Comparison of ENCODE assay signal across 6 cellular contexts in the genomic region with DNA sequence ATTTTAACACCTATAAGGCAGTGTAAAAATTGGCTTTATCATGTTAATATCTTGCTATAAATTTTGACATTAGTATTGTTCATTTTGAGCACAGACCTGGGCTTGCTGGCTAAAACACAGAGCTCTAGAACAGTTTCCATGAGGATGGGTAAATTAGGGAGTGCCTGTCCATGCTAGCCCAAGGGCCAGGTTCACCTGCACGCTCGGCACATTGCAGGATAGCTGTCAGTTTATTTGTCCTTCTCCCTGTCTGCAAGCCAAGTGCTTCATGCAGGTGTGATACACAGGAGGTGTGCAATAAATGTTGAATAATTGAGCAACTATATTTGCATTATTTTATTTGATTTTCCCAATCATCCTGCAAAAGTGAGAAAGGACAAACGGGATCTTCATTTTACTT.
DNase-seq lines count a peak whose midpoint lies in the region; ATAC-seq and TF ChIP-seq lines count a peak whose summit lies in the region.
"Not testable (repeated sequence)": the region's sequence is repeated elsewhere in the genome, so short reads cannot be mapped to it uniquely, and the experiment has no call there.

No MANE protein-coding gene starts in this region.

- H3K27me3 Mint-ChIP-seq in activated CD4-positive, alpha-beta T cell treated with anti-CD3 and anti-CD28 coated beads, Interleukin-2, amount 10 ng/mL, durations not matched to agents 24 days and 14 days; chondrocyte (ENCODE audit: low read depth); osteocyte (ENCODE audit: unreplicated experiment): not testable (repeated sequence)

- not testable (repeated sequence) for H3K4me1 ChIP-seq in RWPE2 (ENCODE audit: insufficient read depth, poor library complexity, severe bottlenecking); right lobe of liver

- not testable (repeated sequence) for TF ChIP-seq POLR2A in right lobe of liver (IDR thresholded peaks at IDR 0.05)

- H3K36me3 ChIP-seq in RWPE2 (ENCODE audit: low read depth); right lobe of liver: not testable (repeated sequence)

- H3K4me1 Mint-ChIP-seq in activated CD4-positive, alpha-beta T cell treated with anti-CD3 and anti-CD28 coated beads, Interleukin-2, amount 10 ng/mL, durations not matched to agents 24 days and 14 days; chondrocyte (ENCODE audit: low read depth); osteocyte (ENCODE audit: unreplicated experiment): not testable (repeated sequence)

- intact Hi-C loops in activated CD4-positive, alpha-beta T cell treated with anti-CD3 and anti-CD28 coated beads, Interleukin-2, amount 10 ng/mL, durations not matched to agents 24 days and 14 days (cut with micrococcal nuclease); right lobe of liver (cut with DNase I): not testable (repeated sequence)

- H3K27ac Mint-ChIP-seq in activated CD4-positive, alpha-beta T cell treated with anti-CD3 and anti-CD28 coated beads, Interleukin-2, amount 10 ng/mL, durations not matched to agents 24 days and 14 days; chondrocyte (ENCODE audit: unreplicated experiment); osteocyte (ENCODE audit: unreplicated experiment): not testable (repeated sequence)

- not testable (repeated sequence) for H3K27ac ChIP-seq in RWPE2 (ENCODE audit: poor library complexity, severe bottlenecking); right lobe of liver

- H3K4me3 Mint-ChIP-seq in activated CD4-positive, alpha-beta T cell treated with anti-CD3 and anti-CD28 coated beads, Interleukin-2, amount 10 ng/mL, durations not matched to agents 24 days and 14 days; chondrocyte (ENCODE audit: unreplicated experiment); osteocyte (ENCODE audit: unreplicated experiment): not testable (repeated sequence)

- not testable (repeated sequence) for ATAC-seq in RWPE2 (ENCODE audit: low read depth)
- ATAC-seq in left lobe of liver = peak; percentile 68
- peak in 3 of 4 donors; percentile 31 to 74 (median 50) for ATAC-seq in right lobe of liver

- H3K27me3 ChIP-seq in RWPE2 (ENCODE audit: insufficient read depth, poor library complexity, severe bottlenecking); right lobe of liver: not testable (repeated sequence)

- not testable (repeated sequence) for TF ChIP-seq CTCF in RWPE2 (IDR thresholded peaks at IDR 0.05; ENCODE audit: poor library complexity, severe bottlenecking); chondrocyte (IDR thresholded peaks at IDR 0.05); right lobe of liver (IDR thresholded peaks at IDR 0.05); osteocyte (IDR thresholded peaks at IDR 0.05)

- DNase-seq in RWPE2 (ENCODE audit: low spot score) (peak; percentile 2), chondrocyte (ENCODE audit: low spot score) (peak; percentile 5), left lobe of liver (ENCODE audit: low spot score) (peak; percentile 44), right lobe of liver (peak in 2 of 3 donors; percentile 40 to 42), osteocyte (ENCODE audit: extremely low spot score, unreplicated experiment) (peak; percentile 8)
- peak; percentile 4 for DNase-seq in activated CD4-positive, alpha-beta T cell treated with anti-CD3 and anti-CD28 coated beads, Interleukin-2, amount 10 ng/mL, durations not matched to agents 24 days and 14 days

- H3K9me3 ChIP-seq in RWPE2 (ENCODE audit: severe bottlenecking); right lobe of liver: not testable (repeated sequence)

- not testable (repeated sequence) for H3K36me3 Mint-ChIP-seq in activated CD4-positive, alpha-beta T cell treated with anti-CD3 and anti-CD28 coated beads, Interleukin-2, amount 10 ng/mL, durations not matched to agents 24 days and 14 days (ENCODE audit: low read depth); chondrocyte (ENCODE audit: low read depth); osteocyte (ENCODE audit: unreplicated experiment)

- WGBS in right lobe of liver (ENCODE audit: insufficient coverage, low coverage, low lambda C conversion rate, missing lambda C conversion rate) = no CpG with 5 or more reads among the region's 3 CpGs

- not testable (repeated sequence) for H3K4me3 ChIP-seq in RWPE2 (ENCODE audit: severe bottlenecking); right lobe of liver

- not testable (repeated sequence) for H3K9me3 Mint-ChIP-seq in activated CD4-positive, alpha-beta T cell treated with anti-CD3 and anti-CD28 coated beads, Interleukin-2, amount 10 ng/mL, durations not matched to agents 24 days and 14 days; chondrocyte (ENCODE audit: low read depth); osteocyte (ENCODE audit: unreplicated experiment)
